In the genomic region with DNA sequence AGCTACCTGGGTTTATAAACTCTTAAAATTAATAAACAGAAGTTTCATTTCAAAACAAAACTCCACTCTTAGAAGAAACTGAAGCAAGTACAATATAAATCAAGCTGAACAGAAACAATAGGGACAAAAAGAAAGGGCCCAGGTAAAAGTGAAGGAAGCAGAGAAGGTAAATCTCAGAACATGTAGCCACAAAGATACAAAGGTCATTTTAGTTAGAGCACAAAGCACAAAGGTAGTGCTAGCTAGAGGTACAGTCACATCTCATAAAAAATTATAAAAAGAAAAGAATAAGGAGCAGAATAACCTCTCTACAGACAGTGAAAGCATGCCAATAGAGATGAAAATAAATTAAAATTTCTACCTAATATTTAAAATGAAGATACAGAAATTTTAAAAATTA, we compare ENCODE assay signal across 11 cellular contexts.
"Had no signal": no experiment of that assay in that cellular context is flagged by ENCODE, and none has a peak within 500 bp of the region (broad histone marks: within the 10 kb centered on the region; RNA-seq: fewer than 3 reads in every experiment).

No MANE protein-coding gene starts in this region.

- H3K4me1 ChIP-seq: HAP-1 had no signal

- ATAC-seq: GM23338, HCT116 had no signal

- H3K9me3 Mint-ChIP-seq: HFFc6 had no signal

- DNase-seq: GM23248, GOT3, H7, H9, HCEC 1CT, HFFc6 had no signal

- H3K4me3 Mint-ChIP-seq: GM23338, H9, HFFc6 had no signal

- FAIRE-seq: H1, H54 had no signal

- H3K9me3 ChIP-seq: HAP-1 had no signal

- H3K36me3 ChIP-seq: HAP-1 had no signal

- H3K4me3 ChIP-seq: GM23248, GM23338, HAP-1 had no signal

- H3K27ac ChIP-seq: GM23248 had no signal

- H3K27ac Mint-ChIP-seq: GM23338, H9, HFFc6 had no signal

- H3K4me1 Mint-ChIP-seq: GM23338, H9 had no signal
